Comparison of ENCODE assay signal across 8 cellular contexts in the genomic region with DNA sequence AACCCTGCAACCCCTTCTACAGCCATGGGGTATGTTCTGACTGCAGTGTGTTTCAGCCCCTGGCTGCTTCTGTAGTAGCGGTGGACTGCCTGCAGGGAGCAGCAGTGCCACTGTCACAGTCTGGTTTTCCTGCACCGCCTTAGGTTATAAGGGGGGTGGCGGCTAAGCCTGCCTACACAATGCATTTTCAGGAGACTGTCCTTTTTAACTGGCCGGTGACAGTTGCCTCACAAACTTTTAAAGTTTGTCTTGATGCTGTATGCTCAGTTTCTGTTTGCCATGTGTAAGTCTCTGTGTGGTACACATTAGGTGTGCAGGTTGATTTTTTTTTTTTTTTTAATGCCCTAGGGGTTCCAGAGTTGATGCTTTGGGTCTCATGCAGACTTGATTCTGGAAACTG. TPM values are rescaled to one million over a fixed set of nuclear protein-coding genes. Genes with fewer than 3 reads are reported as not detected.
DNase-seq lines count a peak whose midpoint lies in the region; ATAC-seq and TF ChIP-seq lines count a peak whose summit lies in the region.

No MANE protein-coding gene starts in this region.

- no peaks in the 10 kb centered on the region for H3K9me3 ChIP-seq in mesenchymal stem cell (ENCODE audit: control insufficient read depth, low read length)

- no peak overlapping the region for H3K23ac ChIP-seq in mesenchymal stem cell (ENCODE audit: low read length in 2 of 2)

- H4K8ac ChIP-seq in mesenchymal stem cell (ENCODE audit: low read length), result no peak overlapping the region

- no peak overlapping the region for H2BK15ac ChIP-seq in mesenchymal stem cell (ENCODE audit: low read depth, poor library complexity, severe bottlenecking)

- H2AK5ac ChIP-seq in mesenchymal stem cell (ENCODE audit: low read length, severe bottlenecking), result no peak overlapping the region

- no peak overlapping the region for H4K91ac ChIP-seq in mesenchymal stem cell (ENCODE audit: low read length)

- no peak overlapping the region for H3K4me3 Mint-ChIP-seq in activated CD8-positive, alpha-beta T cell treated with anti-CD3 and anti-CD28 coated beads, Interleukin-2, amount 10 ng/mL, durations not matched to agents 7 days and 5 days

- CTCF ChIA-PET in activated CD8-positive, alpha-beta T cell treated with anti-CD3 and anti-CD28 coated beads, Interleukin-2, amount 10 ng/mL, durations not matched to agents 7 days and 5 days (lab: Charles Lee), result interaction anchor here (0.7 to 11.2 kb wide), 29 partner anchors 8 to 249 kb away, joined by 3 to 176 read pairs (median 6); partner anchors contain the start of genes FAM78A and NUP214

- DNase-seq in NCI-H69 (lab: John Stamatoyannopoulos, UW), result peak; percentile 64
- DNase-seq in activated CD8-positive, alpha-beta T cell treated with anti-CD3 and anti-CD28 coated beads, Interleukin-2, amount 10 ng/mL, durations not matched to agents 7 days and 5 days, result peak; percentile 86
- DNase-seq in effector CD8-positive, alpha-beta T cell (lab: John Stamatoyannopoulos, UW), result peak; percentile 57
- peak; percentile 83 for DNase-seq in mesenchymal stem cell
- DNase-seq in stimulated activated CD8-positive, alpha-beta memory T cell treated with anti-CD3 and anti-CD28 coated beads, Interleukin-15, amount 100 ng/mL, for 48 hours (ENCODE audit: low read depth in 2 of 2), result peak; percentile 49 to 54

- no peak overlapping the region for H2BK5ac ChIP-seq in mesenchymal stem cell (ENCODE audit: low read depth, low read length, poor library complexity, severe bottlenecking)

- no peak overlapping the region for H3K14ac ChIP-seq in mesenchymal stem cell (ENCODE audit: low read length in 2 of 2)

- H2AFZ ChIP-seq in mesenchymal stem cell (ENCODE audit: low read depth, low read length), result no peak overlapping the region

- H3K4ac ChIP-seq in mesenchymal stem cell (ENCODE audit: low read depth in 1 of 2, low read length in 2 of 2), result peak overlapping the region in 1 of 2 experiments; percentile 26

- peak overlapping the region; percentile 51 for H3K9ac ChIP-seq in mesenchymal stem cell (ENCODE audit: low read length)

- H3K27me3 ChIP-seq in mesenchymal stem cell (ENCODE audit: control insufficient read depth in 1 of 2, insufficient read depth in 1 of 2, low read length in 2 of 2), result no peaks in the 10 kb centered on the region

- H2BK12ac ChIP-seq in mesenchymal stem cell (ENCODE audit: low read length in 2 of 2), result no peak overlapping the region

- no peak overlapping the region for H3K4me3 ChIP-seq in mesenchymal stem cell (ENCODE audit: insufficient read depth in 1 of 2, low read depth in 1 of 2, low read length in 2 of 2)

- peak overlapping the region in 1 of 2 experiments; percentile 6 for H3K18ac ChIP-seq in mesenchymal stem cell (ENCODE audit: low read depth in 1 of 2, low read length in 2 of 2)

- peaks cover 9% of the 10 kb centered on the region for H3K4me1 ChIP-seq in mesenchymal stem cell (ENCODE audit: control insufficient read depth, insufficient read depth, low read depth, low read length)

- WGBS in mesenchymal stem cell, result 13% methylated on average over 4 of the region's 4 CpGs

- peaks cover 19% of the 10 kb centered on the region for H3K79me1 ChIP-seq in mesenchymal stem cell (replicated peaks; ENCODE audit: low read length, poor library complexity, severe bottlenecking)

- H3K4me2 ChIP-seq in mesenchymal stem cell (ENCODE audit: low read length, poor library complexity, severe bottlenecking), result no peak overlapping the region

- peaks cover 29 to 77% of the 10 kb centered on the region in 2 experiments for H3K36me3 ChIP-seq in mesenchymal stem cell (ENCODE audit: control insufficient read depth in 1 of 2, insufficient read depth in 2 of 2, low read depth in 1 of 2, low read length in 2 of 2)

- H3K4me1 Mint-ChIP-seq in activated CD8-positive, alpha-beta T cell treated with anti-CD3 and anti-CD28 coated beads, Interleukin-2, amount 10 ng/mL, durations not matched to agents 7 days and 5 days (ENCODE audit: low read depth), result peaks cover 11% of the 10 kb centered on the region

- H3K27me3 Mint-ChIP-seq in activated CD8-positive, alpha-beta T cell treated with anti-CD3 and anti-CD28 coated beads, Interleukin-2, amount 10 ng/mL, durations not matched to agents 7 days and 5 days (ENCODE audit: low read depth), result no peaks in the 10 kb centered on the region

- peak; percentile 77 for ATAC-seq in HG02678 (IDR thresholded peaks at IDR 0.05; ENCODE audit: unreplicated experiment)
- peak; percentile 99 for ATAC-seq in activated CD8-positive, alpha-beta T cell treated with anti-CD3 and anti-CD28 coated beads, Interleukin-2, amount 10 ng/mL, durations not matched to agents 7 days and 5 days
- no peak for ATAC-seq in GM18502 (IDR thresholded peaks at IDR 0.05; ENCODE audit: poor library complexity, unreplicated experiment)

- no peaks in the 10 kb centered on the region for H3K9me3 Mint-ChIP-seq in activated CD8-positive, alpha-beta T cell treated with anti-CD3 and anti-CD28 coated beads, Interleukin-2, amount 10 ng/mL, durations not matched to agents 7 days and 5 days (ENCODE audit: insufficient read depth)

- POLR2A ChIA-PET in activated CD8-positive, alpha-beta T cell treated with anti-CD3 and anti-CD28 coated beads, Interleukin-2, amount 10 ng/mL, durations not matched to agents 7 days and 5 days (lab: Charles Lee), result interaction anchor here (0.7 to 1.0 kb wide), 2 partner anchors 70 to 157 kb away, joined by 3 read pairs; no protein-coding TSS in a partner anchor

- H3K36me3 Mint-ChIP-seq in activated CD8-positive, alpha-beta T cell treated with anti-CD3 and anti-CD28 coated beads, Interleukin-2, amount 10 ng/mL, durations not matched to agents 7 days and 5 days (ENCODE audit: low read depth), result peaks cover 62% of the 10 kb centered on the region

- peak; percentile 78 for TF ChIP-seq CTCF in GM12801 (IDR thresholded peaks at IDR 0.05; ENCODE audit: extremely low read depth, insufficient read length)

- no peak overlapping the region for H2BK120ac ChIP-seq in mesenchymal stem cell (ENCODE audit: low read depth, low read length)

- H3K27ac ChIP-seq in mesenchymal stem cell (ENCODE audit: low read length, poor library complexity, severe bottlenecking), result no peak overlapping the region

- peak overlapping the region; percentile 48 for H3K27ac Mint-ChIP-seq in activated CD8-positive, alpha-beta T cell treated with anti-CD3 and anti-CD28 coated beads, Interleukin-2, amount 10 ng/mL, durations not matched to agents 7 days and 5 days

RNA-seq across cellular contexts. Expression of gene NUP214, which starts 53.0 kb away (rescaled TPM):
- total RNA-seq in activated CD8-positive, alpha-beta T cell treated with anti-CD3 and anti-CD28 coated beads, Interleukin-2, amount 10 ng/mL, durations not matched to agents 7 days and 5 days, result 10 to 100 TPM; 61.3 to 63.5 TPM
- 18.3 TPM for polyA plus RNA-seq in mesenchymal stem cell (2013, experiment 1 of 2)
- 12.3 TPM for polyA plus RNA-seq in mesenchymal stem cell (2013, experiment 2 of 2)
